ENCODE assay signal across 17 cellular contexts in the genomic region with DNA sequence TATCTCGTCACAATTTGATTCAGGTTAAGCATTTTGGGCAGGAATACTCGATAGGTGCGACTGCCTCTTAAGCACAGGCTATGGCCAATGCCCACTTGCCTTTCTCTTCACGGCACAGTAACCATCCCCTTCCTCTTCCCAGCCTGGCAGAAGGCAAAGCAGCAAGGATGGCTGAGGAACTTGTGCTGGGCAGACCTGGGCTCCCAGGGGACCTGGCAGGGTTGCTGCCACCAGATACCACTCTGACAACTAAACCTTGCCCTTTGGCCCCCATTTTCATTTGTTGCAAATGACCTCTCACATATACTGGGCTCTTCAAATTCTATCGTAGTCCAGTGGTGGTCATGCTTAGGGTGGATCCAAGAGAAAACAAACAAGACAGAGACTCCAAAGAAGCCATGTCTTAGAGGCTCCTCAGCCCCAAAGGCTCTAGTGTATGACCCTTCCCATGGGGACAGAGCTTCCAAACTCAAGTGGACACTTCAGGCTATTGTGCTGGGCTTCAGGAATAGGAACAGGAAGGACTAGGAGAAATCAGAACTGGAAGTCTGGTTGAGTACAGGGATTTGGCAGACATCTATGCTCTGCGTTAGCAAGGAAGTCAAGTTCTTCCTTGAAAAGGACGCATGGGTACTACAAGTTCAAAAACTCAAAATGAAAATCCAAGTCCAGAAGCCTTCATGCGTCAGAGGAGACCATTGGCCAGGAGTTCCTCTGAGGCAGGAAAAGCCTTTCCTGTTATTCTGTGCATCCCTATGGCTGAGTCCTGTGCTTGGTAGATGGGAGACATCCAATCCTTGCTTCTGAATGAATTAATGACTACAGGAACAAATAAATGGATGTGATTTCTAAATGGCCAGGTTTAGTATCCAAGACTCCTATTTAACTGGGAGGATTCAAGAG.
DNase-seq lines count a peak whose midpoint lies in the region; ATAC-seq, FAIRE-seq and TF ChIP-seq lines count a peak whose summit lies in the region.
"Had no signal": no experiment of that assay in that cellular context is flagged by ENCODE, and none has a peak within 500 bp of the region (broad histone marks: within the 10 kb centered on the region; RNA-seq: fewer than 3 reads in every experiment).

No MANE protein-coding gene starts in this region.

- no peak overlapping the region for H3K27ac ChIP-seq in astrocyte (ENCODE audit: low read depth, low read length)
- peak overlapping the region; percentile 91 to 96 (median 95) for H3K27ac ChIP-seq in right lobe of liver
- peak overlapping the region; percentile 93 for H3K27ac ChIP-seq in subcutaneous abdominal adipose tissue (ENCODE audit: low read depth, low read length)
- H3K27ac ChIP-seq: neural progenitor cell had no signal

- peak in 1 of 4 donors; percentile 22 for ATAC-seq in right lobe of liver
- ATAC-seq in GM19463 (IDR thresholded peaks at IDR 0.05; ENCODE audit: unreplicated experiment), result no peak
- ATAC-seq: HCT116 had no signal

- TF ChIP-seq POLR2A in right lobe of liver (IDR thresholded peaks at IDR 0.05), result peak; percentile 16

- intact Hi-C loops in right lobe of liver (cut with DNase I), result loop anchor here in 1 of 2 donors (5.0 kb wide), 1 partner anchor 38 kb away; no protein-coding TSS in a partner anchor

- no peaks in the 10 kb centered on the region for H3K9me3 ChIP-seq in astrocyte (ENCODE audit: insufficient read depth, low read depth, low read length)
- no peaks in the 10 kb centered on the region for H3K9me3 ChIP-seq in right lobe of liver
- H3K9me3 ChIP-seq in subcutaneous abdominal adipose tissue (ENCODE audit: control insufficient read depth in 5 of 5, low read length in 5 of 5), result no peaks in the 10 kb centered on the region

- H3K4me1 ChIP-seq in astrocyte (ENCODE audit: insufficient read depth, low read length), result peaks cover 37% of the 10 kb centered on the region
- peaks cover 6 to 55% (median 23%) of the 10 kb centered on the region in 4 donors for H3K4me1 ChIP-seq in right lobe of liver
- H3K4me1 ChIP-seq in subcutaneous abdominal adipose tissue (ENCODE audit: control insufficient read depth in 5 of 5, insufficient read depth in 5 of 5, low read length in 5 of 5), result peaks cover 12 to 70% (median 66%) of the 10 kb centered on the region in 5 donors

- no peaks in the 10 kb centered on the region for H3K9me3 Mint-ChIP-seq in T-helper 2 cell treated with Interferon-gamma antibody and Interleukin-4, amounts not matched to agents 5 μg/mL and 100 μg/mL, for 36 hours
- no peaks in the 10 kb centered on the region for H3K9me3 Mint-ChIP-seq in astrocyte (ENCODE audit: unreplicated experiment)
- H3K9me3 Mint-ChIP-seq: neural progenitor cell had no signal

- H3K4me3 ChIP-seq in astrocyte (ENCODE audit: insufficient read depth, low read depth, low read length) (no peak overlapping the region), right lobe of liver (no peak overlapping the region), subcutaneous abdominal adipose tissue (ENCODE audit: low read depth in 1 of 5, low read length in 5 of 5) (peak overlapping the region in 2 of 5 donors; percentile 4 to 17)
- H3K4me3 ChIP-seq: neural progenitor cell had no signal

- no peaks in the 10 kb centered on the region for H3K36me3 ChIP-seq in astrocyte (ENCODE audit: insufficient read depth, low read length)
- H3K36me3 ChIP-seq in right lobe of liver, result no peaks in the 10 kb centered on the region
- H3K36me3 ChIP-seq in subcutaneous abdominal adipose tissue (ENCODE audit: control insufficient read depth in 5 of 5, insufficient read depth in 5 of 5, low read length in 5 of 5), result no peaks in the 10 kb centered on the region
- H3K36me3 ChIP-seq: neural progenitor cell had no signal

- peaks cover 3% of the 10 kb centered on the region for H3K36me3 Mint-ChIP-seq in T-helper 2 cell treated with Interferon-gamma antibody and Interleukin-4, amounts not matched to agents 5 μg/mL and 100 μg/mL, for 36 hours (ENCODE audit: low read depth)
- no peaks in the 10 kb centered on the region for H3K36me3 Mint-ChIP-seq in astrocyte (ENCODE audit: low read depth, unreplicated experiment)
- H3K36me3 Mint-ChIP-seq: neural progenitor cell had no signal

- TF ChIP-seq CTCF in astrocyte (IDR thresholded peaks at IDR 0.05; ENCODE audit: insufficient read depth, low read depth, low read length) (no peak), right lobe of liver (IDR thresholded peaks at IDR 0.05) (no peak)

- no peak overlapping the region for H2AFZ ChIP-seq in astrocyte (ENCODE audit: low read depth, low read length)

- WGBS in right lobe of liver (ENCODE audit: insufficient coverage, low coverage, low lambda C conversion rate, missing lambda C conversion rate), result 73% methylated on average over 8 of the region's 8 CpGs

- no peak overlapping the region for H3K9ac ChIP-seq in astrocyte (ENCODE audit: low read length)
- H3K9ac ChIP-seq in subcutaneous abdominal adipose tissue (ENCODE audit: low read length in 5 of 5), result no peak overlapping the region
- H3K9ac ChIP-seq: neural progenitor cell had no signal

- H3K27ac Mint-ChIP-seq in T-helper 2 cell treated with Interferon-gamma antibody and Interleukin-4, amounts not matched to agents 5 μg/mL and 100 μg/mL, for 36 hours, result peak overlapping the region; percentile 81
- peak overlapping the region; percentile 81 for H3K27ac Mint-ChIP-seq in astrocyte (ENCODE audit: unreplicated experiment)

- DNase-seq in T-helper 2 cell treated with Interferon-gamma antibody and Interleukin-4, amounts not matched to agents 5 μg/mL and 100 μg/mL, for 36 hours (ENCODE audit: low spot score), result no peak
- DNase-seq in T-helper 2 cell, result no peak
- no peak for DNase-seq in astrocyte (ENCODE audit: low read depth)
- DNase-seq in right lobe of liver, result no peak
- DNase-seq in SKM-1 treated with dmso at 0.1 percent for 144 hours (lab: John Stamatoyannopoulos, UW; ENCODE audit: unreplicated experiment), result no peak
- no peak for DNase-seq in NCI-H2107 (lab: John Stamatoyannopoulos, UW)
- DNase-seq: DMS79 treated with DMSO at 0.1 percent for 48 hours; Karpas-422; NCI-H2029 treated with DMSO at 0.1 percent for 48 hours; stimulated activated CD4-positive, alpha-beta T cell treated with anti-CD3 and anti-CD28 coated beads, Interleukin-1b, Interleukin-23, amount 100 ng/mL, for 48 hours; stimulated activated naive CD4-positive, alpha-beta T cell treated with Interleukin-2 at 50 U/mL for 16 hours had no signal

- H3K79me2 ChIP-seq in astrocyte (ENCODE audit: insufficient read depth, low read length), result no peaks in the 10 kb centered on the region

- no peak overlapping the region for H3K4me2 ChIP-seq in astrocyte (ENCODE audit: low read length)
- H3K4me2 ChIP-seq: neural progenitor cell had no signal

- H3K4me1 Mint-ChIP-seq in T-helper 2 cell treated with Interferon-gamma antibody and Interleukin-4, amounts not matched to agents 5 μg/mL and 100 μg/mL, for 36 hours (ENCODE audit: low read depth), result peaks cover 49% of the 10 kb centered on the region
- H3K4me1 Mint-ChIP-seq in astrocyte (ENCODE audit: low read depth, unreplicated experiment), result peaks cover 53% of the 10 kb centered on the region

- H3K4me3 Mint-ChIP-seq in T-helper 2 cell treated with Interferon-gamma antibody and Interleukin-4, amounts not matched to agents 5 μg/mL and 100 μg/mL, for 36 hours, result peak overlapping the region; percentile 75
- H3K4me3 Mint-ChIP-seq in astrocyte (ENCODE audit: unreplicated experiment), result peak overlapping the region; percentile 55
- H3K4me3 Mint-ChIP-seq: neural progenitor cell had no signal

- FAIRE-seq in astrocyte (lab: Jason Lieb, UNC), result no peak
- FAIRE-seq: A204.1, GM12891 had no signal

- H4K20me1 ChIP-seq in astrocyte (ENCODE audit: insufficient read depth, low read length), result no peaks in the 10 kb centered on the region

- no peaks in the 10 kb centered on the region for H3K27me3 Mint-ChIP-seq in T-helper 2 cell treated with Interferon-gamma antibody and Interleukin-4, amounts not matched to agents 5 μg/mL and 100 μg/mL, for 36 hours (ENCODE audit: low read depth)
- no peaks in the 10 kb centered on the region for H3K27me3 Mint-ChIP-seq in astrocyte (ENCODE audit: low read depth, unreplicated experiment)

- no peaks in the 10 kb centered on the region for H3K27me3 ChIP-seq in astrocyte (ENCODE audit: insufficient read depth, low read length)
- no peaks in the 10 kb centered on the region for H3K27me3 ChIP-seq in right lobe of liver
- no peaks in the 10 kb centered on the region for H3K27me3 ChIP-seq in subcutaneous abdominal adipose tissue (ENCODE audit: control insufficient read depth in 5 of 5, insufficient read depth in 4 of 5, low read length in 5 of 5)
- H3K27me3 ChIP-seq: neural progenitor cell had no signal
